In the genomic region with DNA sequence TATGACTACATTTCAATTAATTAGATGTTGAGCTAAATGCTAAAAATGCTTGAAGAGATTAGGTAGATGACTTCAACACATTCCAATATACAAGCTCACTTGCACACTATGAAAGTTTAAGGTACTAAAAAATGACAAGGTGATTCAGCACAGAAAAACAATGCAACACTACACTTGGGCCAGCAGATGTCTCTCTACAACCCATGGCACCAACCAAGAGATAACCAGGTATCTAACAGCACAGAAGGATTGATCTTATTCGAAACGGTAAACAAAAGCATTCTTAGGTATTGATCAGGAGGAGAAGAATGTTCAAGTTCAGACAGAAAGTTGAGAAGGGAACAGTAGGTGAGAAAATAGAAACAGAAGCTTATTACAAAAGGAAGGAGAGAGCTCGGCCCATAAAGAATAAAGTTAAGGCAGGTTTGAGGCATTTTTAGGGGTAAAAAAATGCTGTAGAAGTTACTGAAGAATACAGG, we compare ENCODE assay signal across 9 cellular contexts.
DNase-seq lines count a peak whose midpoint lies in the region; FAIRE-seq and TF ChIP-seq lines count a peak whose summit lies in the region.
"Had no signal": no experiment of that assay in that cellular context is flagged by ENCODE, and none has a peak within 500 bp of the region (broad histone marks: within the 10 kb centered on the region; RNA-seq: fewer than 3 reads in every experiment).

No MANE protein-coding gene starts in this region.

- TF ChIP-seq RAD21 in SK-N-SH (IDR thresholded peaks at IDR 0.05; ENCODE audit: low read length) = peak; percentile 86

- H3K9me3 ChIP-seq in SK-N-SH (no peaks in the 10 kb centered on the region), parathyroid adenoma (ENCODE audit: control insufficient read depth, low read length) (no peaks in the 10 kb centered on the region)

- POLR2A ChIA-PET in SK-N-SH (lab: Yijun Ruan, JAX) = no interaction called here

- WGBS in SK-N-SH (ENCODE audit: low lambda C conversion rate) = 32% methylated on average over 3 of the region's 3 CpGs

- no peak for TF ChIP-seq POLR2A in GM12892 (IDR thresholded peaks at IDR 0.05; ENCODE audit: low read depth, low read length)

- H3F3A ChIP-seq in SK-N-SH (replicated peaks; ENCODE audit: insufficient read depth) = peaks cover 19% of the 10 kb centered on the region

- TF ChIP-seq CTCF in AG10803 (conservative IDR thresholded peaks at IDR 0.05; ENCODE audit: low read length) = peak; percentile 78
- TF ChIP-seq CTCF in KMS-11 (conservative IDR thresholded peaks at IDR 0.05; ENCODE audit: low read depth, low read length) = peak; percentile 92
- TF ChIP-seq CTCF in SK-N-SH (IDR thresholded peaks at IDR 0.05) = peak; percentile 97
- peak; percentile 81 for TF ChIP-seq CTCF in fibroblast of pulmonary artery (IDR thresholded peaks at IDR 0.05; ENCODE audit: low read length, missing control alignments)
- peak; percentile 72 for TF ChIP-seq CTCF in parathyroid adenoma (IDR thresholded peaks at IDR 0.05)

- FAIRE-seq in GM12892 (lab: Jason Lieb, UNC) = peak; percentile 87

- H4K20me1 ChIP-seq in KMS-11 (ENCODE audit: insufficient read depth) = no peaks in the 10 kb centered on the region
- no peaks in the 10 kb centered on the region for H4K20me1 ChIP-seq in SK-N-SH (ENCODE audit: insufficient read depth)

- no peaks in the 10 kb centered on the region; the same call in 1 of the 2 replicates for H3K79me2 ChIP-seq in KMS-11 (ENCODE audit: insufficient read depth, low read depth)
- peaks cover 23% of the 10 kb centered on the region for H3K79me2 ChIP-seq in SK-N-SH (ENCODE audit: insufficient read depth)
- H3K79me2 ChIP-seq in parathyroid adenoma = peaks cover 49% of the 10 kb centered on the region

- H3K27ac ChIP-seq in KMS-11 (no peak overlapping the region), SK-N-SH (ENCODE audit: low read depth in 2 of 2, low read length in 1 of 2) (no peak overlapping the region), parathyroid adenoma (no peak overlapping the region)

- H3K4me3 ChIP-seq in AG10803 (ENCODE audit: low read length) (no peak overlapping the region), KMS-11 (IDR thresholded peaks at IDR 0.05; ENCODE audit: insufficient read depth, low read depth, low read length) (no peak overlapping the region), SK-N-SH (ENCODE audit: low read depth in 2 of 2, low read length in 1 of 2) (no peak overlapping the region), fibroblast of pulmonary artery (replicated peaks; ENCODE audit: low read depth, low read length) (no peak overlapping the region), parathyroid adenoma (ENCODE audit: low read depth, low read length) (no peak overlapping the region)

- H2AFZ ChIP-seq in KMS-11 (ENCODE audit: low read depth) = no peak overlapping the region
- no peak overlapping the region for H2AFZ ChIP-seq in SK-N-SH (ENCODE audit: low read depth)
- no peak overlapping the region for H2AFZ ChIP-seq in parathyroid adenoma

- H3K4me2 ChIP-seq in KMS-11 (no peak overlapping the region), SK-N-SH (no peak overlapping the region), parathyroid adenoma (ENCODE audit: low read length) (no peak overlapping the region)

- H3K36me3 ChIP-seq in KMS-11 (ENCODE audit: insufficient read depth) = no peaks in the 10 kb centered on the region
- peaks cover 8 to 33% of the 10 kb centered on the region in 2 experiments for H3K36me3 ChIP-seq in SK-N-SH (replicated peaks in 1 of 2; ENCODE audit: control insufficient read depth in 1 of 2, insufficient read depth in 2 of 2, low read length in 1 of 2)
- H3K36me3 ChIP-seq in parathyroid adenoma (ENCODE audit: control insufficient read depth, insufficient read depth, low read length) = no peaks in the 10 kb centered on the region

- intact Hi-C loops in posterior vena cava (cut with DNase I) = no loop called here

- H3K4me1 ChIP-seq in KMS-11 (ENCODE audit: low read depth, poor library complexity, severe bottlenecking) = no peaks in the 10 kb centered on the region
- peaks cover 0 to 13% of the 10 kb centered on the region in 2 experiments; a peak in 2 of 4 replicates for H3K4me1 ChIP-seq in SK-N-SH (ENCODE audit: control insufficient read depth in 1 of 2, insufficient read depth in 2 of 2, low read depth in 1 of 2, low read length in 1 of 2)
- no peaks in the 10 kb centered on the region for H3K4me1 ChIP-seq in parathyroid adenoma

- CTCF ChIA-PET in SK-N-SH (lab: Yijun Ruan, JAX) = interaction anchor here (0.6 to 7.0 kb wide), 70 partner anchors 8 to 972 kb away, joined by 3 to 182 read pairs (median 4); no protein-coding TSS in a partner anchor

- no peaks in the 10 kb centered on the region for H3K27me3 ChIP-seq in KMS-11 (ENCODE audit: insufficient read depth, low read depth)
- no peaks in the 10 kb centered on the region for H3K27me3 ChIP-seq in SK-N-SH (ENCODE audit: insufficient read depth)
- H3K27me3 ChIP-seq in parathyroid adenoma (ENCODE audit: control insufficient read depth, insufficient read depth, low read length) = no peaks in the 10 kb centered on the region

- no peak for TF ChIP-seq EP300 in SK-N-SH (IDR thresholded peaks at IDR 0.05; ENCODE audit: borderline replicate concordance in 1 of 2, low read depth in 1 of 2, low read length in 1 of 2)

- DNase-seq in AG10803 (ENCODE audit: low read depth) (peak; percentile 41), GM12892 (ENCODE audit: insufficient read length) (no peak), SK-N-SH (peak; percentile 54), fibroblast of pulmonary artery (ENCODE audit: low read depth) (peak; percentile 61), posterior vena cava (ENCODE audit: low spot score) (no peak), HuH-7.5 (ENCODE audit: low spot score) (no peak)
- DNase-seq: left cardiac atrium had no signal

- H3K9ac ChIP-seq in KMS-11 = no peak overlapping the region
- H3K9ac ChIP-seq in SK-N-SH = no peak overlapping the region
- H3K9ac ChIP-seq in parathyroid adenoma = no peak overlapping the region

- no peaks in the 10 kb centered on the region for H3K9me2 ChIP-seq in SK-N-SH

TF ChIP-seq in SK-N-SH, 30 proteins besides CTCF, POLR2A, EP300 and RAD21 (continues in another document):
- TF ChIP-seq SIN3A (IDR thresholded peaks at IDR 0.05; ENCODE audit: borderline replicate concordance, low read depth, low read length) (no peak), USF1 (IDR thresholded peaks at IDR 0.05; ENCODE audit: borderline replicate concordance, low read depth) (no peak), MEF2A (IDR thresholded peaks at IDR 0.05; ENCODE audit: borderline replicate concordance, low read depth) (no peak), NFIC (IDR thresholded peaks at IDR 0.05; ENCODE audit: borderline replicate concordance) (no peak), SMC3 (IDR thresholded peaks at IDR 0.05; ENCODE audit: low read depth, low read length) (peak; percentile 84), TEAD4 (IDR thresholded peaks at IDR 0.05; ENCODE audit: borderline replicate concordance, insufficient read depth) (no peak), GABPA (IDR thresholded peaks at IDR 0.05; ENCODE audit: low read depth) (no peak), FOXM1 (IDR thresholded peaks at IDR 0.05; ENCODE audit: low read depth) (no peak), RFX5 (IDR thresholded peaks at IDR 0.05; ENCODE audit: low read length) (0 out of 2 replicates have a peak, but pooled peaks have one; percentile 18), USF2 (IDR thresholded peaks at IDR 0.05; ENCODE audit: borderline replicate concordance, low read depth, low read length) (no peak)
- TF ChIP-seq, protein P1, sequence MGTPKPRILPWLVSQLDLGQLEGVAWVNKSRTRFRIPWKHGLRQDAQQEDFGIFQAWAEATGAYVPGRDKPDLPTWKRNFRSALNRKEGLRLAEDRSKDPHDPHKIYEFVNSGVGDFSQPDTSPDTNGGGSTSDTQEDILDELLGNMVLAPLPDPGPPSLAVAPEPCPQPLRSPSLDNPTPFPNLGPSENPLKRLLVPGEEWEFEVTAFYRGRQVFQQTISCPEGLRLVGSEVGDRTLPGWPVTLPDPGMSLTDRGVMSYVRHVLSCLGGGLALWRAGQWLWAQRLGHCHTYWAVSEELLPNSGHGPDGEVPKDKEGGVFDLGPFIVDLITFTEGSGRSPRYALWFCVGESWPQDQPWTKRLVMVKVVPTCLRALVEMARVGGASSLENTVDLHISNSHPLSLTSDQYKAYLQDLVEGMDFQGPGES (IDR thresholded peaks at IDR 0.05; ENCODE audit: low read depth, low read length) = no peak

Comparison
In these comparisons a context has a peak if more than half of its experiments do, and no peak if none do; other contexts are left out.
1. DNase-seq: peak in AG10803 (single experiment), SK-N-SH (single experiment) and fibroblast of pulmonary artery (single experiment); none in GM12892 (single experiment), posterior vena cava (single experiment) and HuH-7.5 (single experiment).
2. Peak in every context shown above with its lines, with median percentiles within 50 percentile points of each other: CTCF ChIP-seq.